21 cellular contexts compared by ENCODE assay signal in genomic region chr4:19945501-19945900, GRCh38.
A peak's percentile ranks its signal among the peaks of the same experiment; 100 is the strongest.
DNase-seq lines count a peak whose midpoint lies in the region; ATAC-seq and TF ChIP-seq lines count a peak whose summit lies in the region.
"Had no signal": no experiment of that assay in that cellular context is flagged by ENCODE, and none has a peak within 500 bp of the region (broad histone marks: within the 10 kb centered on the region; RNA-seq: fewer than 3 reads in every experiment).

No MANE protein-coding gene starts in this region.

- no peak overlapping the region for H2BK5ac ChIP-seq in IMR-90 (ENCODE audit: low read depth, low read length, poor library complexity, severe bottlenecking)

- in situ Hi-C loops in IMR-90 (cut with MboI; ENCODE audit: low sequenced_read_pairs) = no loop called here

- no TSS peak for BruUV-seq in IMR-90 (replicated peaks; lab: Mats Ljungman, UMichigan)

- no peak overlapping the region for H2AK9ac ChIP-seq in IMR-90 (replicated peaks; ENCODE audit: low read depth, low read length, poor library complexity)

- H3K4me1 ChIP-seq in IMR-90 (ENCODE audit: control insufficient read depth, insufficient read depth, low read length) (peaks cover 13% of the 10 kb centered on the region), ascending aorta (no peaks in the 10 kb centered on the region)
- H3K4me1 ChIP-seq: BE2C, left ventricle myocardium inferior, uterus had no signal

- TF ChIP-seq CTCF in IMR-90 (conservative IDR thresholded peaks at IDR 0.05; ENCODE audit: low read depth, low read length) = no peak
- TF ChIP-seq CTCF in ascending aorta (IDR thresholded peaks at IDR 0.05) = no peak

- H2BK20ac ChIP-seq in IMR-90 (ENCODE audit: low read depth, low read length) = no peak overlapping the region

- no peak overlapping the region for H4K5ac ChIP-seq in IMR-90 (ENCODE audit: low read depth, low read length)

- intact Hi-C loops in IMR-90 (cut with micrococcal nuclease) = no loop called here
- intact Hi-C loops in ascending aorta (cut with DNase I) = no loop called here

- no peak overlapping the region; the same call in 1 of the 2 replicates for H3K18ac ChIP-seq in IMR-90 (ENCODE audit: low read depth, low read length)

- no peak overlapping the region for H3K56ac ChIP-seq in IMR-90 (ENCODE audit: extremely low read depth, insufficient read depth, low read length)

- H4K91ac ChIP-seq in IMR-90 (ENCODE audit: insufficient read depth, low read depth, low read length) = no peak overlapping the region

- POLR2A ChIA-PET in IMR-90 (lab: Charles Lee; ENCODE audit: unreplicated experiment) = no interaction called here

- no peak overlapping the region for H2BK15ac ChIP-seq in IMR-90 (ENCODE audit: low read depth, low read length)

- no peaks in the 10 kb centered on the region for H3K36me3 ChIP-seq in IMR-90 (ENCODE audit: control insufficient read depth, insufficient read depth, low read length)
- no peaks in the 10 kb centered on the region for H3K36me3 ChIP-seq in ascending aorta
- H3K36me3 ChIP-seq: BE2C, left ventricle myocardium inferior, neutrophil, uterus had no signal

- no peak overlapping the region for H2BK120ac ChIP-seq in IMR-90 (ENCODE audit: low read depth, low read length)

- no peak overlapping the region for H3K9ac ChIP-seq in IMR-90 (ENCODE audit: low read depth, low read length)

- dilution Hi-C loops in IMR-90 (cut with HindIII; ENCODE audit: low sequenced_read_pairs, unreplicated experiment) = no loop called here

- TF ChIP-seq POLR2A in IMR-90 (IDR thresholded peaks at IDR 0.05; ENCODE audit: low read depth, low read length) = no peak

- H3K23ac ChIP-seq in IMR-90 (ENCODE audit: low read depth, low read length) = no peak overlapping the region

- 0 out of 2 replicates have a peak, but pooled peaks cover 3% of the 10 kb centered on the region for H3K9me1 ChIP-seq in IMR-90 (ENCODE audit: insufficient read depth, low read length)

- peak overlapping the region in 1 of 2 experiments; percentile 10; a peak in 1 of 4 replicates for H4K8ac ChIP-seq in IMR-90 (ENCODE audit: low read depth in 2 of 2, low read length in 2 of 2)

- H3K4me3 ChIP-seq in IMR-90 (ENCODE audit: insufficient read depth, low read depth, low read length) = no peak overlapping the region
- no peak overlapping the region for H3K4me3 ChIP-seq in ascending aorta
- H3K4me3 ChIP-seq: left ventricle myocardium inferior, uterus had no signal

- peak; percentile 23 for DNase-seq in A172 (ENCODE audit: low spot score)
- DNase-seq in IMR-90 = peak; percentile 10
- DNase-seq in dermis blood vessel endothelial cell = peak; percentile 44
- peak; percentile 42 for DNase-seq in iris pigment epithelial cell (ENCODE audit: low read depth)
- no peak for DNase-seq in glomerular visceral epithelial cell (ENCODE audit: extremely low spot score)
- no peak for DNase-seq in activated naive CD4-positive, alpha-beta T cell treated with anti-CD3 and anti-CD28 coated beads, Interleukin-2, amount 50 U/mL, for 16 hours
- no peak for DNase-seq in ascending aorta (ENCODE audit: low spot score in 2 of 2)
- DNase-seq: 8988T; activated CD4-positive, alpha-beta T cell treated with anti-CD3 and anti-CD28 coated beads for 4 hours; activated naive CD8-positive, alpha-beta T cell treated with anti-CD3 and anti-CD28 coated beads, Interleukin-2, amount 10 ng/mL, durations not matched to agents 7 days and 5 days; BE2C; Calu3; left ventricle myocardium inferior; MM.1S; SHP77; T-cell; uterus had no signal

- CTCF ChIA-PET in IMR-90 (lab: Yijun Ruan, JAX) = no interaction called here

- H3K14ac ChIP-seq in IMR-90 (replicated peaks; ENCODE audit: low read depth, low read length) = no peak overlapping the region

- no peak overlapping the region; the same call in 1 of the 2 replicates for H2AK5ac ChIP-seq in IMR-90 (ENCODE audit: low read depth, low read length)

- no peak overlapping the region for H2AFZ ChIP-seq in IMR-90 (replicated peaks; ENCODE audit: low read length, poor library complexity)

- no peaks in the 10 kb centered on the region for H3K79me1 ChIP-seq in IMR-90 (ENCODE audit: low read depth in 1 of 2, low read length in 2 of 2)

- H3K27ac ChIP-seq in IMR-90 (ENCODE audit: insufficient read depth, low read length) (no peak overlapping the region), ascending aorta (no peak overlapping the region)
- H3K27ac ChIP-seq: HL-60, left ventricle myocardium inferior, neutrophil, uterus had no signal

- H3K4me2 ChIP-seq in IMR-90 (ENCODE audit: low read depth, low read length) = peak overlapping the region; percentile 27; the same call in 1 of the 2 replicates

- no peak overlapping the region for H3K4ac ChIP-seq in IMR-90 (ENCODE audit: low read depth, low read length)

- ATAC-seq in IMR-90 (ENCODE audit: low read depth) (peak; percentile 6), GM21360 (IDR thresholded peaks at IDR 0.05; ENCODE audit: unreplicated experiment) (no peak)
- ATAC-seq: activated T-helper 17 cell treated with anti-CD3 and anti-CD28 coated beads, Interleukin-2, amount 50 U/mL, for 72 hours; T-cell had no signal

- H3K27me3 ChIP-seq in IMR-90 (ENCODE audit: control insufficient read depth, insufficient read depth, low read length) = peaks cover 11% of the 10 kb centered on the region
- H3K27me3 ChIP-seq in ascending aorta = no peaks in the 10 kb centered on the region
- H3K27me3 ChIP-seq: BE2C, neutrophil, uterus had no signal

- no peak for TF ChIP-seq RAD21 in IMR-90 (IDR thresholded peaks at IDR 0.05; ENCODE audit: low read length)

- H4K20me1 ChIP-seq in IMR-90 (ENCODE audit: insufficient read depth, low read length) = no peaks in the 10 kb centered on the region

- H3K9me3 ChIP-seq in IMR-90 (ENCODE audit: control insufficient read depth, insufficient read depth, low read length) (no peaks in the 10 kb centered on the region), ascending aorta (no peaks in the 10 kb centered on the region)
- H3K9me3 ChIP-seq: BE2C, left ventricle myocardium inferior, neutrophil, uterus had no signal

- WGBS in IMR-90 (ENCODE audit: extremely low coverage in 2 of 2, insufficient read length in 1 of 2), 2 experiments = no CpG with 5 or more reads among the region's 2 CpGs

TF ChIP-seq in IMR-90, 13 proteins besides CTCF, POLR2A, EP300 and RAD21:
- no peak for TF ChIP-seq CHD1 (IDR thresholded peaks at IDR 0.05; ENCODE audit: low read depth, low read length)
- no peak for TF ChIP-seq NFE2L2 (IDR thresholded peaks at IDR 0.05; ENCODE audit: low read depth, low read length)
- no peak for TF ChIP-seq RCOR1 (IDR thresholded peaks at IDR 0.05; ENCODE audit: insufficient replicate concordance, low read length)
- no peak for TF ChIP-seq MXI1 (IDR thresholded peaks at IDR 0.05; ENCODE audit: borderline replicate concordance, low read depth, low read length)
- TF ChIP-seq MAFK (IDR thresholded peaks at IDR 0.05; ENCODE audit: low read depth, low read length) = no peak
- no peak for TF ChIP-seq SMC3 (IDR thresholded peaks at IDR 0.05; ENCODE audit: low read depth, low read length)
- no peak for TF ChIP-seq RFX5 (IDR thresholded peaks at IDR 0.05; ENCODE audit: low read depth, low read length)
- no peak for TF ChIP-seq CEBPB (IDR thresholded peaks at IDR 0.05; ENCODE audit: low read depth, low read length)
- TF ChIP-seq BHLHE40 (IDR thresholded peaks at IDR 0.05; ENCODE audit: low read depth, low read length) = no peak
- no peak for TF ChIP-seq USF2 (IDR thresholded peaks at IDR 0.05; ENCODE audit: low read depth, low read length)
- no peak for TF ChIP-seq ELK1 (IDR thresholded peaks at IDR 0.05; ENCODE audit: borderline replicate concordance, low read depth, low read length)
- no peak for TF ChIP-seq MAZ (IDR thresholded peaks at IDR 0.05; ENCODE audit: borderline replicate concordance, low read depth, low read length)
- TF ChIP-seq FOS (IDR thresholded peaks at IDR 0.05; ENCODE audit: low read depth, low read length) = no peak

Comparison
In these comparisons a context has a peak if more than half of its experiments do, and no peak if none do; other contexts are left out.
1. DNase-seq: peak in A172 (single experiment), IMR-90 (single experiment), dermis blood vessel endothelial cell (single experiment) and iris pigment epithelial cell (single experiment); none in glomerular visceral epithelial cell (single experiment), activated naive CD4-positive, alpha-beta T cell treated with anti-CD3 and anti-CD28 coated beads, Interleukin-2, amount 50 U/mL, for 16 hours (single experiment) and ascending aorta (0 of 2).